ENCODE assay signal across 18 cellular contexts in the genomic region with DNA sequence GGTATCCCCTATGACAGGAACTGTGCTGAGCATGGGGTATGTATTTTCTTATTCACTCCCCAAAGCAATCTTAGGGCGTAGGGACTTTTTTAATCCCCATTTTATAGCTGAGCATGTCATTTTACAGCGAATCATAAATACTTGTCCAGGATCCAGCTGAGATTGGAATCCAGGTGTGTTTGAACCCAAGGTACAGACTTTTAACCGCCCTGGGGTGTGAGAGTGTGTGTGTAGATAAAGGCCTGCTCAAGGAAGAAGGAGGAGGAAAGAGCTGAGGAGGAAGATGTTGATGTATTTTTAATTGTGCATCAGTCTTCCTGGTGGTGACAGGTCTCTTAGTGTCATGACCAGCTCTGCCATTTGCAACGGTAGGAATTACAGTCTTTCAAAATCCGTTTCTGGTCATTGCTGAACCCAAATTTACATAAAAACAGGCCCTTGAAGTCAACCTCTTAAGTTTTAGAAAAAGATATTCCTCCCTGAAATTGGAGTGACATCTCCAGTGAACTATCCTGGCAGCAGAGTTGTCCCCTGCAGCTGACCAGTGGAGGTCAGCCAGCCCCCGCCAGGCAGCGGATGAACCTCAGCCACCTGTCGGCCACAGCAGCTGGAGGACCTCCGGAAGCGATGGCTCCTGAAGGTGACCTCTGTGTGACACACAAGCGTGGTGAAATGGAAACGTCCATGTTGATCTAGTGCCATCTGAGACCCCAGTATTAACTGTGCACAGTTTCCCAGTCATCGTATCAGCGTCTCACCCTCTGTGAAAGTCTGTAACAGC.
"Had no signal": no experiment of that assay in that cellular context is flagged by ENCODE, and none has a peak within 500 bp of the region (broad histone marks: within the 10 kb centered on the region; RNA-seq: fewer than 3 reads in every experiment).

No MANE protein-coding gene starts in this region.

- H3K4me3 ChIP-seq: neural progenitor cell, ovary, right atrium auricular region, sigmoid colon, smooth muscle cell had no signal

- H3K9ac ChIP-seq: neural progenitor cell had no signal

- FAIRE-seq: endothelial cell of umbilical vein, keratinocyte, urothelium cell line had no signal

- H3K36me3 ChIP-seq: neural progenitor cell, ovary, right atrium auricular region, sigmoid colon had no signal

- DNase-seq: dermis blood vessel endothelial cell; endodermal cell; erythroblast; foreskin keratinocyte; immature natural killer cell; left cardiac atrium; nucleus accumbens; ovary; sigmoid colon; stimulated activated CD4-positive, alpha-beta T cell treated with anti-CD3 and anti-CD28 coated beads, Interleukin-2, amount 100 ng/mL, for 48 hours; stimulated activated naive CD4-positive, alpha-beta T cell treated with Interleukin-2 at 50 U/mL for 16 hours had no signal

- H3K9me3 ChIP-seq: ovary, right atrium auricular region, sigmoid colon had no signal

- H3K27ac ChIP-seq: foreskin keratinocyte, neural progenitor cell, ovary, right atrium auricular region, sigmoid colon had no signal

- H3K27me3 ChIP-seq: neural progenitor cell, ovary, right atrium auricular region, sigmoid colon had no signal

- ATAC-seq: foreskin keratinocyte; left cardiac atrium; natural killer cell treated with Interleukin-12 subunit alpha and Interleukin-12 subunit beta and Interleukin-15 and Interleukin-18, amount 100 ng/mL, for 72 hours had no signal
